ENCODE assay signal across 1 cellular context in the genomic region with DNA sequence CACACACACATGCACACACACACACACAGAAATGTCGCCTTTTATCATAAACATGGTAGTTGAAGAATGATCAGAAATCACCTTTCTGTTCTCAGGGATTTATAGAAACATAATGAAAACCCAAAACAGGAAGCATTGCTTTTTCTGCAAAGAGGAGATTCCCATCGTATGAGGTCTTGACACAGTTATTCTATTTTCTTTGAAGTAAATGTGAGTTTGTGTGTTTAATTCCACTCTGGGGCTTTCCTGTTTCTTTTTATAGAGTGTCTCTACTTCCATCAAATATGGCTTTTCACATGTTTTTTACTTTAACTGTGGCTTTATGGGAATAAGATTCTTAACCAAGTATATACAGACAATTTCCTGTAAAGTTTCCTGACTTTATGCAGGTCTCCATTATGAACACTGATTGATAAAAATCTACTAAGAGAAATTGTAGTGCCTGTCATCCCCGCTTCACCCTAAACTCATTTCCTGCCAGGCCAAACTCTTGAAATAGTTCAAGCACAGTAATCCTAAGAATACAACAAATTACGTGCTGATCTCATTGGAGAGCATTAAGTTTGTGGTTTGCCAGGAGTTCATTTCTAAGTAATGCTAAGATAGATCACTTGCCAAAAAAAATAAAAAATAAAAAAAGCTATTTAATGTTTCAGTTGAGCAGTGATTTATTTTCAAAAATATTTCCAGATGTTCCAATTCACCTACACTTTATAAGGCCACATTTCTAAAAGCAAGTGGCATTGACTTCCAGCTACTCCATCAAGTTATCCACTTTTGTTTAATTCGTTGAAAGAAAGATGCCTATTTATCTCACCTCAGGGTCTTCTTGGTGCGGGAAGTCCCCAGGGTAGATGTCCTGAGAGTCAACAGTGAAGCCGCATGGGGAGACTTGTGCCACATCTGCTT.
TF ChIP-seq lines count a peak whose summit lies in the region.

No MANE protein-coding gene starts in this region.

TF ChIP-seq in HepG2, 621 proteins besides CTCF, POLR2A, EP300 and RAD21 (continued from another document):
- TF ChIP-seq, protein P1, sequence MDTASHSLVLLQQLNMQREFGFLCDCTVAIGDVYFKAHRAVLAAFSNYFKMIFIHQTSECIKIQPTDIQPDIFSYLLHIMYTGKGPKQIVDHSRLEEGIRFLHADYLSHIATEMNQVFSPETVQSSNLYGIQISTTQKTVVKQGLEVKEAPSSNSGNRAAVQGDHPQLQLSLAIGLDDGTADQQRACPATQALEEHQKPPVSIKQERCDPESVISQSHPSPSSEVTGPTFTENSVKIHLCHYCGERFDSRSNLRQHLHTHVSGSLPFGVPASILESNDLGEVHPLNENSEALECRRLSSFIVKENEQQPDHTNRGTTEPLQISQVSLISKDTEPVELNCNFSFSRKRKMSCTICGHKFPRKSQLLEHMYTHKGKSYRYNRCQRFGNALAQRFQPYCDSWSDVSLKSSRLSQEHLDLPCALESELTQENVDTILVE (CRISPR knock-in tag; IDR thresholded peaks at IDR 0.05) = no peak
- TF ChIP-seq JUNB (CRISPR knock-in tag; IDR thresholded peaks at IDR 0.05; ENCODE audit: borderline replicate concordance) (no peak), HNRNPUL1 (IDR thresholded peaks at IDR 0.05; ENCODE audit: low read depth, low read length) (no peak), NKX3-1 (CRISPR knock-in tag; IDR thresholded peaks at IDR 0.05) (no peak)
